Comparison of ENCODE assay signal across 1 cellular context in the genomic region with DNA sequence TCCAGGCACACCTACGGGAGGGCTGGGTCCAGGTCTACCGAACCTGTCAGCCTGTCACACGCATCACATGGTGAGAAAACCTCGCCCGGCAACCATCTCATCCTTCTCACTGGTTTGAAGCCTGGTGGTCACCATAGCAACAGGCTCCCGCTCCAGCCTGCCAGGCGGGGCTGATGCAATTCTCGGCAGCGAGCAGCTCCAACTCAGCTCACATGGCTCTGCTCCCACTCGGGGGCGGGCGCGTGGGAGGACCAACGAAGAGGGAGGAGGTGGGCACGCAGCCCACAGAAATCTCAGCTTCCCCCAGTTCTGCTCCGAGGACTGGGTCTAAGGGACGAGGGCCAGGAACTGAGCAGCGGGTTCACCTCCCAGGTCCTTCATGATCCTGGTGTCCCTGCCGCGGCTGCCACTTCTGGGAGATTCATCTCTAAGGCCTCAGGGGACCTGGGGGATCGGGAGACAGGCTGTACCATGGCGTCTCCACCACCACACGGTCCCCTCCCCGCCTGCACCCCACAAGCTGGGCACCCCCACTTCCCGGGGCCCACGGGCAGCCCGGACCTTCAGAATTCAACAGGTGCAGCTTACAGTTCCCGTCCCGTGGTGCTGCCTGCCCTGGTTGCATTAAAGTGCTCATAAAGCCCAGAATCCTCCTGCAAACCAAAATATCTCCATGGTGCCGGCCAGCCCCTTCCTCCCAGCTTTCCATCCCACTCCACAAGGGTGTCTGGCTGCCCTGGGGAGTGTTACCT.
TF ChIP-seq lines count a peak whose summit lies in the region.

No MANE protein-coding gene starts in this region.

TF ChIP-seq in K562, 482 proteins besides CTCF, POLR2A, EP300 and RAD21 (continued from another document):
- TF ChIP-seq, protein P1, sequence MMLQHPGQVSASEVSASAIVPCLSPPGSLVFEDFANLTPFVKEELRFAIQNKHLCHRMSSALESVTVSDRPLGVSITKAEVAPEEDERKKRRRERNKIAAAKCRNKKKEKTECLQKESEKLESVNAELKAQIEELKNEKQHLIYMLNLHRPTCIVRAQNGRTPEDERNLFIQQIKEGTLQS (IDR thresholded peaks at IDR 0.05) = peak; percentile 69
- TF ChIP-seq, protein P1 (CRISPR knock-in tag; conservative IDR thresholded peaks at IDR 0.05) = no peak
- TF ChIP-seq, protein P2, sequence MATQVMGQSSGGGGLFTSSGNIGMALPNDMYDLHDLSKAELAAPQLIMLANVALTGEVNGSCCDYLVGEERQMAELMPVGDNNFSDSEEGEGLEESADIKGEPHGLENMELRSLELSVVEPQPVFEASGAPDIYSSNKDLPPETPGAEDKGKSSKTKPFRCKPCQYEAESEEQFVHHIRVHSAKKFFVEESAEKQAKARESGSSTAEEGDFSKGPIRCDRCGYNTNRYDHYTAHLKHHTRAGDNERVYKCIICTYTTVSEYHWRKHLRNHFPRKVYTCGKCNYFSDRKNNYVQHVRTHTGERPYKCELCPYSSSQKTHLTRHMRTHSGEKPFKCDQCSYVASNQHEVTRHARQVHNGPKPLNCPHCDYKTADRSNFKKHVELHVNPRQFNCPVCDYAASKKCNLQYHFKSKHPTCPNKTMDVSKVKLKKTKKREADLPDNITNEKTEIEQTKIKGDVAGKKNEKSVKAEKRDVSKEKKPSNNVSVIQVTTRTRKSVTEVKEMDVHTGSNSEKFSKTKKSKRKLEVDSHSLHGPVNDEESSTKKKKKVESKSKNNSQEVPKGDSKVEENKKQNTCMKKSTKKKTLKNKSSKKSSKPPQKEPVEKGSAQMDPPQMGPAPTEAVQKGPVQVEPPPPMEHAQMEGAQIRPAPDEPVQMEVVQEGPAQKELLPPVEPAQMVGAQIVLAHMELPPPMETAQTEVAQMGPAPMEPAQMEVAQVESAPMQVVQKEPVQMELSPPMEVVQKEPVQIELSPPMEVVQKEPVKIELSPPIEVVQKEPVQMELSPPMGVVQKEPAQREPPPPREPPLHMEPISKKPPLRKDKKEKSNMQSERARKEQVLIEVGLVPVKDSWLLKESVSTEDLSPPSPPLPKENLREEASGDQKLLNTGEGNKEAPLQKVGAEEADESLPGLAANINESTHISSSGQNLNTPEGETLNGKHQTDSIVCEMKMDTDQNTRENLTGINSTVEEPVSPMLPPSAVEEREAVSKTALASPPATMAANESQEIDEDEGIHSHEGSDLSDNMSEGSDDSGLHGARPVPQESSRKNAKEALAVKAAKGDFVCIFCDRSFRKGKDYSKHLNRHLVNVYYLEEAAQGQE (CRISPR knock-in tag; IDR thresholded peaks at IDR 0.05; ENCODE audit: low read depth) = no peak
- TF ChIP-seq ZNF668 (CRISPR knock-in tag; IDR thresholded peaks at IDR 0.05) = no peak
- peak in 1 of 2 experiments; percentile 48; a peak in 1 of 4 replicates for TF ChIP-seq RCOR1 (IDR thresholded peaks at IDR 0.05; ENCODE audit: borderline replicate concordance in 1 of 2, low read depth in 2 of 2, low read length in 2 of 2)
- TF ChIP-seq POLR2G (IDR thresholded peaks at IDR 0.05; ENCODE audit: low read depth, low read length) = peak; percentile 57; the same call in 1 of the 2 replicates
- TF ChIP-seq MBD2 (IDR thresholded peaks at IDR 0.05; ENCODE audit: borderline replicate concordance, low read depth) = no peak
- TF ChIP-seq RFX1 (IDR thresholded peaks at IDR 0.05) = peak; percentile 90
- TF ChIP-seq RBFOX2 (IDR thresholded peaks at IDR 0.05; ENCODE audit: low read depth, low read length) = peak; percentile 62
- TF ChIP-seq, protein P3, sequence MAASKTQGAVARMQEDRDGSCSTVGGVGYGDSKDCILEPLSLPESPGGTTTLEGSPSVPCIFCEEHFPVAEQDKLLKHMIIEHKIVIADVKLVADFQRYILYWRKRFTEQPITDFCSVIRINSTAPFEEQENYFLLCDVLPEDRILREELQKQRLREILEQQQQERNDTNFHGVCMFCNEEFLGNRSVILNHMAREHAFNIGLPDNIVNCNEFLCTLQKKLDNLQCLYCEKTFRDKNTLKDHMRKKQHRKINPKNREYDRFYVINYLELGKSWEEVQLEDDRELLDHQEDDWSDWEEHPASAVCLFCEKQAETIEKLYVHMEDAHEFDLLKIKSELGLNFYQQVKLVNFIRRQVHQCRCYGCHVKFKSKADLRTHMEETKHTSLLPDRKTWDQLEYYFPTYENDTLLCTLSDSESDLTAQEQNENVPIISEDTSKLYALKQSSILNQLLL (CRISPR knock-in tag; IDR thresholded peaks at IDR 0.05; ENCODE audit: borderline replicate concordance) = no peak
- TF ChIP-seq ZNF263 (CRISPR knock-in tag; IDR thresholded peaks at IDR 0.05; ENCODE audit: borderline replicate concordance) = no peak
